Comparison of ENCODE assay signal across 21 cellular contexts in the genomic region with DNA sequence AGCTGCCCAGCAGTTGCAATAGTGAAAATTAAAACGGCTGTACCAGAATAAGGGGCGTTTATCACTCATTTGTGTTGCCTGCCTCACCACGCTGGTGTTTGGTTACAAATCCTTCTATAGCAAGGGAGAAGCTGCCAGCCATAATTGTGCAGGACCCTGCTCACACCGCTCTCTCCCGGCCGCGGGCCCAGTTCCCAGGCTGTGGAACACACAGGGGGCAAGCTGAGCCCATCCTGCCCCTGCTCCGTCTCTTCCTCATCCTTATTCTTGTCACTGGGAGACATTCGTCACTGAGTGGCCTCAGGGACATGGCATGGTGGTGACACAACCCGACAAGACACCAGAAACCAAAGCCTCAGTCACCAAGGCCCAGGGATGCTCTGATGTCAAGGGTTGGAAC.
"Had no signal": no experiment of that assay in that cellular context is flagged by ENCODE, and none has a peak within 500 bp of the region (broad histone marks: within the 10 kb centered on the region; RNA-seq: fewer than 3 reads in every experiment).

No MANE protein-coding gene starts in this region.

- H3K4me3 ChIP-seq: colonic mucosa, esophagus squamous epithelium, lower lobe of right lung, smooth muscle cell, suprapubic skin, transverse colon, vagina had no signal

- H3K27ac ChIP-seq: colonic mucosa, esophagus squamous epithelium, lower lobe of right lung, neutrophil, parathyroid adenoma, suprapubic skin, transverse colon, vagina had no signal

- H3K36me3 Mint-ChIP-seq: natural killer cell had no signal

- H3K27ac Mint-ChIP-seq: effector memory CD8-positive, alpha-beta T cell; natural killer cell; progenitor cell of endocrine pancreas; stimulated activated naive CD8-positive, alpha-beta T cell treated with anti-CD3 and anti-CD28 coated beads, Interleukin-15, amount 100 ng/mL, for 72 hours had no signal

- H3K27me3 Mint-ChIP-seq: central memory CD8-positive, alpha-beta T cell; effector memory CD8-positive, alpha-beta T cell; stimulated activated naive CD8-positive, alpha-beta T cell treated with anti-CD3 and anti-CD28 coated beads, Interleukin-15, amount 100 ng/mL, for 72 hours had no signal

- H3K4me3 Mint-ChIP-seq: central memory CD8-positive, alpha-beta T cell; effector memory CD8-positive, alpha-beta T cell; natural killer cell; stimulated activated naive CD8-positive, alpha-beta T cell treated with anti-CD3 and anti-CD28 coated beads, Interleukin-15, amount 100 ng/mL, for 72 hours had no signal

- ATAC-seq: effector memory CD8-positive, alpha-beta T cell; left ventricle myocardium superior; lower lobe of right lung; natural killer cell; sciatic nerve; stimulated activated naive CD8-positive, alpha-beta T cell treated with anti-CD3 and anti-CD28 coated beads, Interleukin-15, amount 100 ng/mL, for 72 hours had no signal

- DNase-seq: colonic mucosa; dermis blood vessel endothelial cell; effector memory CD8-positive, alpha-beta T cell; erythroblast; esophagus squamous epithelium; kidney; left ventricle myocardium superior; lower lobe of right lung; natural killer cell; stimulated activated CD4-positive, alpha-beta T cell treated with anti-CD3 and anti-CD28 coated beads, Interleukin-4, amount 100 ng/mL, for 4 hours; stimulated activated naive CD4-positive, alpha-beta T cell; stimulated activated naive CD8-positive, alpha-beta T cell treated with anti-CD3 and anti-CD28 coated beads, Interleukin-15, amount 100 ng/mL, for 72 hours; transverse colon had no signal

- H3K9me3 Mint-ChIP-seq: effector memory CD8-positive, alpha-beta T cell had no signal
